Comparison of ENCODE assay signal across 18 cellular contexts in the genomic region with DNA sequence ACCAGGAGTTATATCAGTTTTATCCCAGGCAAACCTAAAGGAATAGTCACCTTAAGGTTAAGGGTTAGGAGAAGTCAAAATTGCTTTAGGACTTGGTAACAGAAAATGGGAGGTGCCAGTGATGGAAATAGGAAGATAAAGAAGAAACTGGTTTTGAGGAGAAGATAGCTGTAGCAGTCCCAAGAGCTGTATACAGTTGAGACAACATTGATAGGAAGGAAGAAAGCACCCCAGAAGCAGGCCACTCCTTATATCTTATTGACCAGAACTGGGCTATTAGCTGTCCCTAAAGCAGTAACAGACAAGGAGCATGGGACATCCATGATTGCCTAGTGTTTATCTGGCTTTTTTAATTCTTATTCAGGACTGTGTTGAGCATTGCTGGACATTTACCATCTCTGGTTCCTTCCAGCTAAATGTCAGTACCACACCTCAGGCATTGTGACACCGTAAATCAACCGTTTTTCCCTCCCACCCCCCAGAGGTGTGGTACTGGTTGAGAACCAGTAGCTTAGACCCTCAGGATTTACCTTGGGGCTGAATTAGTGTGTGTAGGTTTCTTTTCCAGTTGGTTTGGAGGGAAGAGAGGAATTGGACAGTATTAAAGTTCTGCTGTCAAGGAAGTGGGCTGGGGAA. TPM values are rescaled to one million over a fixed set of nuclear protein-coding genes. Genes with fewer than 3 reads are reported as not detected.
DNase-seq lines count a peak whose midpoint lies in the region; ATAC-seq, FAIRE-seq and TF ChIP-seq lines count a peak whose summit lies in the region.
"Had no signal": no experiment of that assay in that cellular context is flagged by ENCODE, and none has a peak within 500 bp of the region (broad histone marks: within the 10 kb centered on the region; RNA-seq: fewer than 3 reads in every experiment).

No MANE protein-coding gene starts in this region.

- DNase-seq in natural killer cell = no peak
- no peak for DNase-seq in natural killer cell treated with Interleukin-12 subunit alpha and Interleukin-12 subunit beta and Interleukin-15 and Interleukin-18, amount 100 ng/mL, for 72 hours (ENCODE audit: low spot score)
- DNase-seq in OCI-M2 (lab: John Stamatoyannopoulos, UW; ENCODE audit: unreplicated experiment) = peak; percentile 36
- DNase-seq in H1 (ENCODE audit: low read depth in 1 of 2, low spot score in 2 of 2) = no peak
- DNase-seq in occipital lobe (lab: John Stamatoyannopoulos, UW) = no peak
- DNase-seq in COLO668 (lab: John Stamatoyannopoulos, UW; ENCODE audit: unreplicated experiment) = no peak
- DNase-seq in substantia nigra (lab: John Stamatoyannopoulos, UW) = no peak
- DNase-seq in NCI-H146 (lab: John Stamatoyannopoulos, UW) = no peak
- DNase-seq: activated CD4-positive, alpha-beta memory T cell treated with anti-CD3 and anti-CD28 coated beads, Interleukin-2, amount 10 ng/mL, durations not matched to agents 7 days and 5 days; activated gamma-delta T cell treated with Interleukin-2 at 50 U/mL for 16 hours; GOT3; NCI-H2081; NCI-H774; psoas muscle; stimulated activated CD4-positive, alpha-beta T cell treated with anti-CD3 and anti-CD28 coated beads, Interleukin-15, amount 100 ng/mL, for 24 hours; T-helper 9 cell had no signal

- H3K4me3 ChIP-seq in H1 (ENCODE audit: extremely low read depth in 1 of 4, insufficient read depth in 2 of 4, low read depth in 3 of 4, low read length in 4 of 4) = peak overlapping the region in 1 of 4 experiments; percentile 95; a peak in 2 of 8 replicates

- H3K36me3 Mint-ChIP-seq in natural killer cell = no peaks in the 10 kb centered on the region
- no peaks in the 10 kb centered on the region for H3K36me3 Mint-ChIP-seq in natural killer cell treated with Interleukin-12 subunit alpha and Interleukin-12 subunit beta and Interleukin-15 and Interleukin-18, amount 100 ng/mL, for 72 hours

- no peak for TF ChIP-seq EP300 in H1 (IDR thresholded peaks at IDR 0.05; ENCODE audit: borderline replicate concordance in 1 of 2, low read depth in 2 of 2, low read length in 2 of 2)

- POLR2A ChIA-PET in H1 (lab: Charles Lee; ENCODE audit: partially characterized antibody) = interaction anchor here (0.7 to 3.0 kb wide), 3 partner anchors 16 to 523 kb away, joined by 3 to 12 read pairs (median 3); no protein-coding TSS in a partner anchor

- peaks cover 0 to 8% (median 3%) of the 10 kb centered on the region in 4 experiments; a peak in 4 of 7 replicates for H3K4me1 ChIP-seq in H1 (replicated peaks in 1 of 4; ENCODE audit: control insufficient read depth in 3 of 4, insufficient read depth in 4 of 4, low read length in 3 of 4)

- no peak overlapping the region for H3K9ac ChIP-seq in H1 (replicated peaks in 1 of 4; ENCODE audit: extremely low read depth in 1 of 4, low read depth in 3 of 4, low read length in 3 of 4)

- no peaks in the 10 kb centered on the region for H3K27me3 ChIP-seq in H1 (replicated peaks in 1 of 4; ENCODE audit: control insufficient read depth in 3 of 4, extremely low read depth in 1 of 4, insufficient read depth in 3 of 4, low read length in 3 of 4)

- no peak overlapping the region for H3K14ac ChIP-seq in H1 (ENCODE audit: insufficient read length)

- no peak overlapping the region for H3K4ac ChIP-seq in H1 (replicated peaks; ENCODE audit: insufficient read length, low read depth, low read length)

- peak overlapping the region; percentile 85 to 90 for H3K27ac Mint-ChIP-seq in natural killer cell
- H3K27ac Mint-ChIP-seq in natural killer cell treated with Interleukin-12 subunit alpha and Interleukin-12 subunit beta and Interleukin-15 and Interleukin-18, amount 100 ng/mL, for 72 hours = no peak overlapping the region

- TF ChIP-seq POLR2A in H1 (IDR thresholded peaks at IDR 0.05; ENCODE audit: control extremely low read depth in 1 of 2, low read depth in 2 of 2, low read length in 2 of 2) = no peak

- CTCF ChIA-PET in H1 (lab: Charles Lee; ENCODE audit: partially characterized antibody) = interaction anchor here (1.0 to 1.1 kb wide), 2 partner anchors 16 to 66 kb away, joined by 4 to 6 read pairs; no protein-coding TSS in a partner anchor

- peak overlapping the region; percentile 91 to 98; a peak in 1 of 4 replicates for H3K4me2 ChIP-seq in H1 (ENCODE audit: insufficient read depth in 1 of 2, low read depth in 2 of 2, low read length in 2 of 2)

- no peaks in the 10 kb centered on the region for H3K9me3 Mint-ChIP-seq in natural killer cell
- H3K9me3 Mint-ChIP-seq in natural killer cell treated with Interleukin-12 subunit alpha and Interleukin-12 subunit beta and Interleukin-15 and Interleukin-18, amount 100 ng/mL, for 72 hours = no peaks in the 10 kb centered on the region
- H3K9me3 Mint-ChIP-seq: activated CD4-positive, alpha-beta memory T cell treated with anti-CD3 and anti-CD28 coated beads, Interleukin-2, amount 10 ng/mL, durations not matched to agents 7 days and 5 days had no signal

- no peak overlapping the region for H3K23ac ChIP-seq in H1 (ENCODE audit: insufficient read length)

- H3K36me3 ChIP-seq in H1 (ENCODE audit: control insufficient read depth in 2 of 4, insufficient read depth in 4 of 4, low read length in 3 of 4) = peaks cover 0 to under 1% (median 0%) of the 10 kb centered on the region in 4 experiments; a peak in 1 of 8 replicates
- H3K36me3 ChIP-seq: thoracic aorta had no signal

- H4K5ac ChIP-seq in H1 (ENCODE audit: insufficient read length, low read depth, low read length) = no peak overlapping the region

- no peak overlapping the region for H4K91ac ChIP-seq in H1 (replicated peaks; ENCODE audit: insufficient read length, low read length)

- no peak overlapping the region for H3K4me3 Mint-ChIP-seq in natural killer cell
- no peak overlapping the region for H3K4me3 Mint-ChIP-seq in natural killer cell treated with Interleukin-12 subunit alpha and Interleukin-12 subunit beta and Interleukin-15 and Interleukin-18, amount 100 ng/mL, for 72 hours

- H3K27ac ChIP-seq in H1 (ENCODE audit: low read depth, low read length) (no peak overlapping the region), substantia nigra (ENCODE audit: low read depth, low read length, poor library complexity, severe bottlenecking) (no peak overlapping the region)

- H3K79me2 ChIP-seq in H1 (ENCODE audit: control insufficient read depth in 1 of 2, insufficient read depth in 2 of 2, low read length in 2 of 2) = peaks cover 5 to 36% of the 10 kb centered on the region in 2 experiments

- TF ChIP-seq CTCF in natural killer cell (IDR thresholded peaks at IDR 0.05) (no peak), H1 (IDR thresholded peaks at IDR 0.05; ENCODE audit: control extremely low read depth in 1 of 3, insufficient read depth in 1 of 3, low read depth in 1 of 3, low read length in 3 of 3) (no peak)

- H3K23me2 ChIP-seq in H1 (ENCODE audit: low read depth, low read length) = peaks cover 10% of the 10 kb centered on the region

- H3K79me1 ChIP-seq in H1 (ENCODE audit: low read depth, low read length) = no peaks in the 10 kb centered on the region

- H3K27me3 Mint-ChIP-seq in natural killer cell (ENCODE audit: low read depth in 2 of 2) = peaks cover 0 to 2% of the 10 kb centered on the region in 2 donors
- no peaks in the 10 kb centered on the region for H3K27me3 Mint-ChIP-seq in natural killer cell treated with Interleukin-12 subunit alpha and Interleukin-12 subunit beta and Interleukin-15 and Interleukin-18, amount 100 ng/mL, for 72 hours

- no peak overlapping the region for H3K56ac ChIP-seq in H1 (replicated peaks; ENCODE audit: insufficient read length, low read depth, low read length)

- no peak overlapping the region for H2AK5ac ChIP-seq in H1 (ENCODE audit: low read depth, low read length)

- peaks cover 0 to 2% of the 10 kb centered on the region in 2 experiments for H4K20me1 ChIP-seq in H1 (replicated peaks in 1 of 2; ENCODE audit: control insufficient read depth in 1 of 2, insufficient read depth in 2 of 2, low read length in 2 of 2)

- H2BK5ac ChIP-seq in H1 (ENCODE audit: low read depth, low read length) = no peak overlapping the region

- no peak for FAIRE-seq in H1 (lab: Jason Lieb, UNC)
- FAIRE-seq: bronchial epithelial cell had no signal

- WGBS in H1 (ENCODE audit: extremely low coverage in 1 of 2, insufficient coverage in 1 of 2, insufficient read length in 1 of 2, insufficient replicate concordance in 2 of 2, low coverage in 1 of 2, low lambda C conversion rate in 2 of 2, missing lambda C conversion rate in 1 of 2), 2 experiments = 86% methylated on average over 2 of the region's 2 CpGs; no CpG with 5 or more reads in 1 of the 2 experiments

- H3K4me1 Mint-ChIP-seq in natural killer cell = peaks cover 29 to 35% of the 10 kb centered on the region in 2 donors
- H3K4me1 Mint-ChIP-seq in natural killer cell treated with Interleukin-12 subunit alpha and Interleukin-12 subunit beta and Interleukin-15 and Interleukin-18, amount 100 ng/mL, for 72 hours (ENCODE audit: low read depth in 2 of 2) = peaks cover 29% of the 10 kb centered on the region in 2 donors

- no peak overlapping the region for H3K18ac ChIP-seq in H1 (ENCODE audit: extremely low read depth, low read length)

- H2BK20ac ChIP-seq in H1 (ENCODE audit: low read length) = no peak overlapping the region

- H4K8ac ChIP-seq in H1 (ENCODE audit: extremely low read depth, insufficient read depth, low read length) = no peak overlapping the region

- no peaks in the 10 kb centered on the region for H3K9me3 ChIP-seq in H1 (ENCODE audit: insufficient read depth in 2 of 2, low read depth in 1 of 2, low read length in 1 of 2)
- H3K9me3 ChIP-seq: psoas muscle, thoracic aorta had no signal

- no peak overlapping the region for H2BK15ac ChIP-seq in H1 (ENCODE audit: low read length)

- no peak for ATAC-seq in natural killer cell
- no peak for ATAC-seq in natural killer cell treated with Interleukin-12 subunit alpha and Interleukin-12 subunit beta and Interleukin-15 and Interleukin-18, amount 100 ng/mL, for 72 hours
- ATAC-seq: psoas muscle had no signal

- TF ChIP-seq RAD21 in H1 (IDR thresholded peaks at IDR 0.05 in 1 of 2, conservative IDR thresholded peaks at IDR 0.05 in 1 of 2; ENCODE audit: low read depth in 2 of 2, low read length in 2 of 2) = no peak

- H2BK12ac ChIP-seq in H1 (ENCODE audit: low read depth, low read length) = no peak overlapping the region

- intact Hi-C loops in natural killer cell (cut with micrococcal nuclease) = loop anchor here (5.0 kb wide), 3 partner anchors 227 to 573 kb away; partner anchors contain the start of genes LARP1B and PLK4

- H2AFZ ChIP-seq in H1 (ENCODE audit: low read length) = no peak overlapping the region

- no peak overlapping the region for H2BK120ac ChIP-seq in H1 (replicated peaks; ENCODE audit: low read depth, low read length)

RNA-seq across cellular contexts. Expression of gene PGRMC2, which starts 2.0 kb away (rescaled TPM):
- total RNA-seq in natural killer cell = 10 to 100 TPM; 42.0 to 58.6 (median 53.2) TPM
- total RNA-seq in natural killer cell treated with Interleukin-12 subunit alpha and Interleukin-12 subunit beta and Interleukin-15 and Interleukin-18, amount 100 ng/mL, for 72 hours = 10 to 100 TPM; 29.4 to 32.2 TPM
- 79.5 and 85.3 TPM in 2 replicates for total RNA-seq in H1 (2021; fragmentation: NEBNext Ultra II Directional; extraction: Animal tissue kit (Norgen Biotek cat#: 25700))
- 5.9 and 9.5 TPM in 2 replicates for polyA plus RNA-seq in H1 (2011; rRNA removed)
- 13.4 TPM for polyA plus RNA-seq in H1 (2011; cell fraction: cytosol; rRNA removed)
- polyA plus RNA-seq in H1 (2011; cell fraction: nucleus; rRNA removed) = 5.5 TPM
- polyA plus RNA-seq in H1 (2012, experiment 1 of 2) = 26.8 to 73.8 TPM (median 32.8 TPM) in 4 replicates
- polyA plus RNA-seq in H1 (2012, experiment 2 of 2) = 16.9 TPM
- 66.9 TPM for polyA plus RNA-seq in H1 (2013, experiment 1 of 2)
- 82.7 TPM for polyA plus RNA-seq in H1 (2013, experiment 2 of 2)
- polyA minus RNA-seq in H1 (2011; rRNA and poly(A)+ RNA removed) = 3.2 and 4.1 TPM in 2 replicates
- polyA minus RNA-seq in H1 (2011; cell fraction: cytosol; rRNA and poly(A)+ RNA removed) = 7.3 TPM
- 10.2 TPM for polyA minus RNA-seq in H1 (2011; cell fraction: nucleus; rRNA and poly(A)+ RNA removed)
- 31.0 TPM for total RNA-seq in occipital lobe

Comparison
In these comparisons a context has a peak if more than half of its experiments do, and no peak if none do; other contexts are left out.
1. H3K27ac Mint-ChIP-seq: peak in natural killer cell (2 of 2); none in natural killer cell treated with Interleukin-12 subunit alpha and Interleukin-12 subunit beta and Interleukin-15 and Interleukin-18, amount 100 ng/mL, for 72 hours (0 of 2).